8 cellular contexts compared by ENCODE assay signal in genomic region chr15:81023483-81024264, GRCh38. TPM values are rescaled to one million over a fixed set of nuclear protein-coding genes. Genes with fewer than 3 reads are reported as not detected.
DNase-seq lines count a peak whose midpoint lies in the region; ATAC-seq and TF ChIP-seq lines count a peak whose summit lies in the region.

No MANE protein-coding gene starts in this region.

- no peaks in the 10 kb centered on the region for H3K36me3 Mint-ChIP-seq in nephron progenitor cell (ENCODE audit: low read depth)

- ATAC-seq in GM18909 (IDR thresholded peaks at IDR 0.05; ENCODE audit: poor library complexity, unreplicated experiment) (peak; percentile 91), HG03135 (IDR thresholded peaks at IDR 0.05; ENCODE audit: unreplicated experiment) (peak; percentile 89)

- H3K4me1 ChIP-seq in esophagus muscularis mucosa = peaks cover 0 to 24% (median 18%) of the 10 kb centered on the region in 4 donors

- intact Hi-C loops in esophagus muscularis mucosa (cut with DNase I) = no loop called here

- no peak overlapping the region for H3K4me3 Mint-ChIP-seq in nephron progenitor cell

- no peaks in the 10 kb centered on the region for H3K27me3 Mint-ChIP-seq in nephron progenitor cell (ENCODE audit: low read depth, poor library complexity)

- no peak for TF ChIP-seq POLR2A in esophagus muscularis mucosa (IDR thresholded peaks at IDR 0.05; ENCODE audit: low read depth)

- H3K27me3 ChIP-seq in esophagus muscularis mucosa = no peaks in the 10 kb centered on the region

- WGBS in esophagus muscularis mucosa = 51% methylated on average over 13 of the region's 13 CpGs

- DNase-seq in AG09309 (ENCODE audit: low read depth) = peak; percentile 44
- DNase-seq in UCSD-AML1 (lab: John Stamatoyannopoulos, UW; ENCODE audit: unreplicated experiment) = peak; percentile 62
- DNase-seq in esophagus muscularis mucosa (ENCODE audit: extremely low spot score) = peak; percentile 93
- DNase-seq in nephron progenitor cell = no peak
- DNase-seq in SHP77 (lab: John Stamatoyannopoulos, UW) = no peak
- DNase-seq in DMS79 treated with DMSO at 0.1 percent for 48 hours (lab: John Stamatoyannopoulos, UW) = no peak

- TF ChIP-seq CTCF in AG09309 (IDR thresholded peaks at IDR 0.05; ENCODE audit: control insufficient read depth, insufficient read depth, low read depth, low read length, missing control alignments) = no peak
- TF ChIP-seq CTCF in esophagus muscularis mucosa (IDR thresholded peaks at IDR 0.05) = no peak
- no peak for TF ChIP-seq CTCF in nephron progenitor cell (IDR thresholded peaks at IDR 0.05)

- no peaks in the 10 kb centered on the region for H3K9me3 ChIP-seq in esophagus muscularis mucosa

- TF ChIP-seq EP300 in esophagus muscularis mucosa (IDR thresholded peaks at IDR 0.05) = no peak

- peak overlapping the region; percentile 51 for H3K27ac Mint-ChIP-seq in nephron progenitor cell

- peak overlapping the region; percentile 8 for H3K4me3 ChIP-seq in AG09309 (ENCODE audit: control insufficient read depth, low read depth, low read length)
- H3K4me3 ChIP-seq in esophagus muscularis mucosa = no peak overlapping the region

- peaks cover 3% of the 10 kb centered on the region for H3K9me3 Mint-ChIP-seq in nephron progenitor cell

- H3K36me3 ChIP-seq in esophagus muscularis mucosa = no peaks in the 10 kb centered on the region

- H3K4me1 Mint-ChIP-seq in nephron progenitor cell = peaks cover 37% of the 10 kb centered on the region

- peak overlapping the region; percentile 48 to 77 (median 62) for H3K27ac ChIP-seq in esophagus muscularis mucosa (replicated peaks in 1 of 4)

RNA-seq across cellular contexts. Expression of gene TLNRD1, which starts 23.0 kb away (rescaled TPM):
- 10 to 100 TPM; 15.8 to 45.7 (median 33.1) TPM for total RNA-seq in esophagus muscularis mucosa

RNA-seq across cellular contexts. Expression of gene MESD, which starts 34.1 kb away (rescaled TPM):
- total RNA-seq in esophagus muscularis mucosa = 10 to 100 TPM; 14.1 to 17.4 (median 14.5) TPM

Comparison
In these comparisons a context has a peak if more than half of its experiments do, and no peak if none do; other contexts are left out.
1. DNase-seq: peak in AG09309 (single experiment), UCSD-AML1 (single experiment) and esophagus muscularis mucosa (single experiment); none in nephron progenitor cell (single experiment), SHP77 (0 of 2) and DMS79 treated with DMSO at 0.1 percent for 48 hours (single experiment).